2 cellular contexts compared by ENCODE assay signal in genomic region chr9:98491778-98492177, GRCh38.
TF ChIP-seq lines count a peak whose summit lies in the region.

No MANE protein-coding gene starts in this region.

TF ChIP-seq in SK-N-SH treated with all-trans-retinoic acid at 6 μM for 48 hours, 23 proteins besides CTCF, POLR2A, EP300 and RAD21 (continued from another document):
- TF ChIP-seq, protein P1, sequence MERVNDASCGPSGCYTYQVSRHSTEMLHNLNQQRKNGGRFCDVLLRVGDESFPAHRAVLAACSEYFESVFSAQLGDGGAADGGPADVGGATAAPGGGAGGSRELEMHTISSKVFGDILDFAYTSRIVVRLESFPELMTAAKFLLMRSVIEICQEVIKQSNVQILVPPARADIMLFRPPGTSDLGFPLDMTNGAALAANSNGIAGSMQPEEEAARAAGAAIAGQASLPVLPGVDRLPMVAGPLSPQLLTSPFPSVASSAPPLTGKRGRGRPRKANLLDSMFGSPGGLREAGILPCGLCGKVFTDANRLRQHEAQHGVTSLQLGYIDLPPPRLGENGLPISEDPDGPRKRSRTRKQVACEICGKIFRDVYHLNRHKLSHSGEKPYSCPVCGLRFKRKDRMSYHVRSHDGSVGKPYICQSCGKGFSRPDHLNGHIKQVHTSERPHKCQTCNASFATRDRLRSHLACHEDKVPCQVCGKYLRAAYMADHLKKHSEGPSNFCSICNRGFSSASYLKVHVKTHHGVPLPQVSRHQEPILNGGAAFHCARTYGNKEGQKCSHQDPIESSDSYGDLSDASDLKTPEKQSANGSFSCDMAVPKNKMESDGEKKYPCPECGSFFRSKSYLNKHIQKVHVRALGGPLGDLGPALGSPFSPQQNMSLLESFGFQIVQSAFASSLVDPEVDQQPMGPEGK (CRISPR knock-in tag; IDR thresholded peaks at IDR 0.05; ENCODE audit: borderline replicate concordance), result no peak
- TF ChIP-seq TCF4 (CRISPR knock-in tag; IDR thresholded peaks at IDR 0.05; ENCODE audit: borderline replicate concordance) (no peak), OSR1 (CRISPR knock-in tag; IDR thresholded peaks at IDR 0.05) (no peak), ZC3H10 (CRISPR knock-in tag; IDR thresholded peaks at IDR 0.05) (no peak), ZNF565 (CRISPR knock-in tag; conservative IDR thresholded peaks at IDR 0.05; ENCODE audit: low read depth) (no peak), GLIS3 (CRISPR knock-in tag; IDR thresholded peaks at IDR 0.05) (no peak), ESRRG (CRISPR knock-in tag; IDR thresholded peaks at IDR 0.05) (no peak), BACH2 (CRISPR knock-in tag; IDR thresholded peaks at IDR 0.05; ENCODE audit: borderline replicate concordance) (no peak), CREB5 (CRISPR knock-in tag; IDR thresholded peaks at IDR 0.05; ENCODE audit: low read depth) (no peak), SNAI2 (CRISPR knock-in tag; IDR thresholded peaks at IDR 0.05) (no peak)

TF ChIP-seq in SK-N-SH, 30 proteins besides CTCF, POLR2A, EP300 and RAD21 (continued from another document):
- TF ChIP-seq REST (IDR thresholded peaks at IDR 0.05; ENCODE audit: low read depth, low read length), result no peak
- no peak for TF ChIP-seq MEF2A (IDR thresholded peaks at IDR 0.05; ENCODE audit: borderline replicate concordance, low read depth)
- TF ChIP-seq MXI1 (IDR thresholded peaks at IDR 0.05; ENCODE audit: low read depth, low read length), result no peak
- no peak for TF ChIP-seq MAX (IDR thresholded peaks at IDR 0.05; ENCODE audit: low read depth)
- no peak for TF ChIP-seq RFX5 (IDR thresholded peaks at IDR 0.05; ENCODE audit: low read length)
- no peak for TF ChIP-seq SIN3A (IDR thresholded peaks at IDR 0.05; ENCODE audit: borderline replicate concordance, low read depth, low read length)
TF ChIP-seq in SK-N-SH: peak in this region for 0.
